In genomic region chr13:33228645-33229445, GRCh38 we compare ENCODE assay signal across 8 cellular contexts. TPM values are rescaled to one million over a fixed set of nuclear protein-coding genes. Genes with fewer than 3 reads are reported as not detected.
DNase-seq lines count a peak whose midpoint lies in the region; ATAC-seq and TF ChIP-seq lines count a peak whose summit lies in the region.

No MANE protein-coding gene starts in this region.

- H3K27me3 Mint-ChIP-seq in activated CD4-positive, alpha-beta T cell treated with anti-CD3 and anti-CD28 coated beads, Interleukin-2, amount 10 ng/mL, durations not matched to agents 7 days and 5 days, result peaks cover 10% of the 10 kb centered on the region
- no peaks in the 10 kb centered on the region for H3K27me3 Mint-ChIP-seq in H9 (ENCODE audit: low read depth)

- CTCF ChIA-PET in activated CD4-positive, alpha-beta T cell treated with anti-CD3 and anti-CD28 coated beads, Interleukin-2, amount 10 ng/mL, durations not matched to agents 7 days and 5 days (lab: Charles Lee), result interaction anchor here (0.5 to 1.5 kb wide), 5 partner anchors 9 to 340 kb away, joined by 3 to 4 read pairs (median 3); no protein-coding TSS in a partner anchor

- no peak overlapping the region for H3K27ac Mint-ChIP-seq in activated CD4-positive, alpha-beta T cell treated with anti-CD3 and anti-CD28 coated beads, Interleukin-2, amount 10 ng/mL, durations not matched to agents 7 days and 5 days
- H3K27ac Mint-ChIP-seq in H9, result peak overlapping the region; percentile 11 to 62 (median 53); a peak in 4 of 7 replicates

- no peak overlapping the region for H3K4me2 ChIP-seq in H9 (ENCODE audit: insufficient read depth, insufficient read length, low read length)

- H3K56ac ChIP-seq in H9 (ENCODE audit: insufficient read length, low read depth, low read length), result peak overlapping the region; percentile 48

- H2BK12ac ChIP-seq in H9 (ENCODE audit: insufficient read length, low read depth, low read length), result no peak overlapping the region

- H3K18ac ChIP-seq in H9 (ENCODE audit: insufficient read length, low read depth, low read length), result peak overlapping the region; percentile 30

- POLR2A ChIA-PET in activated CD4-positive, alpha-beta T cell treated with anti-CD3 and anti-CD28 coated beads, Interleukin-2, amount 10 ng/mL, durations not matched to agents 7 days and 5 days (lab: Charles Lee), result no interaction called here

- TF ChIP-seq CTCF in H9 (conservative IDR thresholded peaks at IDR 0.05) (peak; percentile 91), left ventricle myocardium inferior (IDR thresholded peaks at IDR 0.05; ENCODE audit: borderline replicate concordance) (peak; percentile 91), gastrocnemius medialis (IDR thresholded peaks at IDR 0.05 in 4 of 5, conservative IDR thresholded peaks at IDR 0.05 in 1 of 5) (peak; percentile 84 to 98 (median 91))

- peak overlapping the region; percentile 9 for H3K4me3 ChIP-seq in adipocyte (ENCODE audit: low read length)
- peak overlapping the region; percentile 16 for H3K4me3 ChIP-seq in left ventricle myocardium inferior
- no peak overlapping the region for H3K4me3 ChIP-seq in gastrocnemius medialis

- peak overlapping the region; percentile 91 for H4K5ac ChIP-seq in H9 (ENCODE audit: insufficient read length, low read depth, low read length)

- no peak overlapping the region for H3K4ac ChIP-seq in H9 (ENCODE audit: low read depth, low read length)

- H3T11ph ChIP-seq in H9 (ENCODE audit: low read length), result no peak overlapping the region

- intact Hi-C loops in left ventricle myocardium inferior (cut with micrococcal nuclease) (loop anchor here (5.0 kb wide), 1 partner anchor 308 kb away; no protein-coding TSS in a partner anchor), gastrocnemius medialis (cut with DNase I; ENCODE audit: low total_unique reads) (loop anchor here (1.0 to 10.0 kb wide), 6 partner anchors 56 to 493 kb away; partner anchors contain the start of gene STARD13)

- H4K8ac ChIP-seq in H9 (replicated peaks; ENCODE audit: insufficient read length, low read depth, low read length), result no peak overlapping the region

- no peak overlapping the region for H3K23ac ChIP-seq in H9 (ENCODE audit: insufficient read length, low read depth, low read length)

- H3K79me1 ChIP-seq in H9 (ENCODE audit: insufficient read depth, low read depth, low read length, poor library complexity, severe bottlenecking), result no peaks in the 10 kb centered on the region

- peaks cover 16% of the 10 kb centered on the region for H3K9me3 Mint-ChIP-seq in activated CD4-positive, alpha-beta T cell treated with anti-CD3 and anti-CD28 coated beads, Interleukin-2, amount 10 ng/mL, durations not matched to agents 7 days and 5 days
- H3K9me3 Mint-ChIP-seq in H9, result peaks cover 14 to 17% of the 10 kb centered on the region in 2 experiments

- no peak overlapping the region for H3K9ac ChIP-seq in H9 (ENCODE audit: extremely low read depth, insufficient read length, low read length)
- peak overlapping the region; percentile 35 for H3K9ac ChIP-seq in adipocyte (ENCODE audit: low read length)

- in situ Hi-C loops in gastrocnemius medialis (cut with MboI; ENCODE audit: low sequenced_read_pairs in 4 of 4), result loop anchor here in 2 of 4 donors (10.0 to 25.0 kb wide), 3 partner anchors 256 to 483 kb away; no protein-coding TSS in a partner anchor

- H3K4me3 Mint-ChIP-seq in activated CD4-positive, alpha-beta T cell treated with anti-CD3 and anti-CD28 coated beads, Interleukin-2, amount 10 ng/mL, durations not matched to agents 7 days and 5 days, result no peak overlapping the region
- H3K4me3 Mint-ChIP-seq in H9, result no peak overlapping the region; a peak in 1 of 5 replicates

- H3K4me1 Mint-ChIP-seq in activated CD4-positive, alpha-beta T cell treated with anti-CD3 and anti-CD28 coated beads, Interleukin-2, amount 10 ng/mL, durations not matched to agents 7 days and 5 days, result peaks cover 9% of the 10 kb centered on the region
- H3K4me1 Mint-ChIP-seq in H9, result peaks cover 27 to 34% of the 10 kb centered on the region in 2 experiments

- no peak overlapping the region for H2AK5ac ChIP-seq in H9 (ENCODE audit: insufficient read length, low read length)

- H3K27ac ChIP-seq in H9 (ENCODE audit: insufficient read length, low read depth, low read length) (peak overlapping the region; percentile 36), left ventricle myocardium inferior (replicated peaks) (peak overlapping the region; percentile 84), gastrocnemius medialis (peak overlapping the region; percentile 35 to 63 (median 46))

- no peak overlapping the region for H2AFZ ChIP-seq in H9 (ENCODE audit: low read length)

- no peak overlapping the region for H3K14ac ChIP-seq in H9 (ENCODE audit: insufficient read depth, low read length)

- peaks cover 7% of the 10 kb centered on the region for H3K9me3 ChIP-seq in H9 (ENCODE audit: control insufficient read depth, low read depth, low read length)
- H3K9me3 ChIP-seq in adipocyte (ENCODE audit: control insufficient read depth, low read length), result peaks cover 4% of the 10 kb centered on the region
- peaks cover 18% of the 10 kb centered on the region for H3K9me3 ChIP-seq in left ventricle myocardium inferior (replicated peaks)
- H3K9me3 ChIP-seq in gastrocnemius medialis, result no peaks in the 10 kb centered on the region

- H3K36me3 Mint-ChIP-seq in activated CD4-positive, alpha-beta T cell treated with anti-CD3 and anti-CD28 coated beads, Interleukin-2, amount 10 ng/mL, durations not matched to agents 7 days and 5 days (ENCODE audit: low read depth), result no peaks in the 10 kb centered on the region
- H3K36me3 Mint-ChIP-seq in H9 (ENCODE audit: insufficient read depth in 1 of 3, low read depth in 3 of 3), result peaks cover 7 to 15% (median 9%) of the 10 kb centered on the region in 3 experiments; a peak in 6 of 7 replicates

- no peaks in the 10 kb centered on the region for H3K23me2 ChIP-seq in H9 (ENCODE audit: insufficient read length, low read depth, low read length, poor library complexity, severe bottlenecking)

- H2BK15ac ChIP-seq in H9 (ENCODE audit: low read depth, low read length), result no peak overlapping the region

- peaks cover 13% of the 10 kb centered on the region; the same call in 1 of the 2 replicates for H3K4me1 ChIP-seq in H9 (ENCODE audit: insufficient read depth, low read length)
- H3K4me1 ChIP-seq in adipocyte (ENCODE audit: control insufficient read depth, insufficient read depth, low read length), result peaks cover 47% of the 10 kb centered on the region
- peaks cover 87% of the 10 kb centered on the region for H3K4me1 ChIP-seq in left ventricle myocardium inferior
- peaks cover 12 to 42% of the 10 kb centered on the region in 2 donors for H3K4me1 ChIP-seq in gastrocnemius medialis

- no peak overlapping the region for H2BK20ac ChIP-seq in H9 (ENCODE audit: low read depth, low read length, poor library complexity, severe bottlenecking)

- H4K20me1 ChIP-seq in H9 (ENCODE audit: control insufficient read depth, insufficient read depth, insufficient read length), result no peaks in the 10 kb centered on the region

- peak overlapping the region; percentile 46 for H2BK5ac ChIP-seq in H9 (ENCODE audit: insufficient read length, low read length)

- ATAC-seq in gastrocnemius medialis (peak; percentile 67 to 74), HG02623 (IDR thresholded peaks at IDR 0.05; ENCODE audit: unreplicated experiment) (no peak)

- H4K91ac ChIP-seq in H9 (ENCODE audit: insufficient read length, low read depth, low read length), result no peak overlapping the region

- no peak for TF ChIP-seq POLR2A in gastrocnemius medialis (IDR thresholded peaks at IDR 0.05)

- H2BK120ac ChIP-seq in H9 (ENCODE audit: low read depth, low read length, poor library complexity, severe bottlenecking), result no peak overlapping the region

- H3K27me3 ChIP-seq in H9 (ENCODE audit: insufficient read depth, low read length) (0 out of 2 replicates have a peak, but pooled peaks cover 2% of the 10 kb centered on the region), adipocyte (replicated peaks; ENCODE audit: control insufficient read depth, insufficient read depth, low read length) (no peaks in the 10 kb centered on the region), left ventricle myocardium inferior (ENCODE audit: low read depth) (no peaks in the 10 kb centered on the region), gastrocnemius medialis (no peaks in the 10 kb centered on the region)

- H3K36me3 ChIP-seq in adipocyte (ENCODE audit: control insufficient read depth, insufficient read depth, low read length, severe bottlenecking) (no peaks in the 10 kb centered on the region), left ventricle myocardium inferior (peaks cover 8% of the 10 kb centered on the region), gastrocnemius medialis (no peaks in the 10 kb centered on the region)

- DNase-seq in activated CD4-positive, alpha-beta T cell treated with anti-CD3 and anti-CD28 coated beads, Interleukin-2, amount 10 ng/mL, durations not matched to agents 7 days and 5 days, result peak; percentile 28
- DNase-seq in activated CD4-positive, alpha-beta T cell treated with anti-CD3 and anti-CD28 coated beads, Interleukin-2, amount 50 U/mL, for 4 hours, result no peak
- DNase-seq in H9 (no peak), NCI-H2081 (lab: John Stamatoyannopoulos, UW) (peak; percentile 24 to 43), adipocyte (ENCODE audit: low read depth) (peak; percentile 82), left ventricle myocardium inferior (no peak), gastrocnemius medialis (no peak)

- WGBS in H9 (ENCODE audit: extremely low coverage, insufficient read length, low lambda C conversion rate), result no CpG with 5 or more reads among the region's 12 CpGs

- H3K79me2 ChIP-seq in H9 (ENCODE audit: insufficient read depth, low read length), result no peaks in the 10 kb centered on the region; the same call in 1 of the 2 replicates

RNA-seq across cellular contexts. Expression of gene STARD13, which starts 56.7 kb away (rescaled TPM):
- under 1 TPM; 0.02 to 0.25 TPM for total RNA-seq in activated CD4-positive, alpha-beta T cell treated with anti-CD3 and anti-CD28 coated beads, Interleukin-2, amount 10 ng/mL, durations not matched to agents 7 days and 5 days
- 2.1 and 2.7 TPM in 2 replicates for total RNA-seq in H9 (2021)
- 29.9 TPM for total RNA-seq in left ventricle myocardium inferior
- 10 to 100 TPM in 2 of 4 donors, 1 to 10 TPM in 2; 7.7 to 19.3 (median 12.0) TPM for total RNA-seq in gastrocnemius medialis

Comparison
In these comparisons a context has a peak if more than half of its experiments do, and no peak if none do; other contexts are left out.
1. DNase-seq: peak in activated CD4-positive, alpha-beta T cell treated with anti-CD3 and anti-CD28 coated beads, Interleukin-2, amount 10 ng/mL, durations not matched to agents 7 days and 5 days (single experiment), NCI-H2081 (2 of 2) and adipocyte (single experiment); none in activated CD4-positive, alpha-beta T cell treated with anti-CD3 and anti-CD28 coated beads, Interleukin-2, amount 50 U/mL, for 4 hours (0 of 2), H9 (single experiment), left ventricle myocardium inferior (single experiment) and gastrocnemius medialis (0 of 2).
2. H3K4me3 ChIP-seq: peak in adipocyte (single experiment) and left ventricle myocardium inferior (single experiment); none in gastrocnemius medialis (0 of 4).
3. Peak in every context shown above with its lines, with median percentiles within 50 percentile points of each other: H3K27ac ChIP-seq and CTCF ChIP-seq.